In genomic region chr14:89349196-89350008, GRCh38 we compare ENCODE assay signal across 8 cellular contexts.
A peak's percentile ranks its signal among the peaks of the same experiment; 100 is the strongest.
DNase-seq lines count a peak whose midpoint lies in the region; ATAC-seq and TF ChIP-seq lines count a peak whose summit lies in the region.

No MANE protein-coding gene starts in this region.

- H3K9me3 ChIP-seq in BLaER1 (peaks cover 34% of the 10 kb centered on the region), liver (ENCODE audit: control insufficient read depth in 4 of 4, low read length in 3 of 4) (no peaks in the 10 kb centered on the region), MM.1S (replicated peaks; ENCODE audit: insufficient read depth, low read length) (no peaks in the 10 kb centered on the region)

- WGBS in liver, result 57% methylated on average over 8 of the region's 8 CpGs

- H4K20me1 ChIP-seq in BLaER1 (no peaks in the 10 kb centered on the region), MM.1S (ENCODE audit: insufficient read depth, low read length) (no peaks in the 10 kb centered on the region)

- no peaks in the 10 kb centered on the region for H3K9me2 ChIP-seq in MM.1S (replicated peaks; ENCODE audit: insufficient read depth, low read length)

- no peaks in the 10 kb centered on the region for H3F3A ChIP-seq in MM.1S (ENCODE audit: insufficient read depth, low read length)

- H3K27ac ChIP-seq in BLaER1 (peak overlapping the region; percentile 44; the same call in 1 of the 2 replicates), liver (ENCODE audit: low read depth in 1 of 2, low read length in 2 of 2) (no peak overlapping the region), MM.1S (ENCODE audit: low read length) (no peak overlapping the region)

- TF ChIP-seq RAD21 in liver (IDR thresholded peaks at IDR 0.05), result peak in 1 of 2 donors; percentile 39

- DNase-seq in NCI-H1436 (lab: John Stamatoyannopoulos, UW), result peak; percentile 91
- peak; percentile 66 for DNase-seq in amniotic epithelial cell (ENCODE audit: low read depth)
- no peak for DNase-seq in HCEC 1CT
- DNase-seq in MM.1S, result no peak

- H3K4me2 ChIP-seq in BLaER1, result peak overlapping the region; percentile 79
- no peak overlapping the region for H3K4me2 ChIP-seq in MM.1S (ENCODE audit: low read depth, low read length)

- H3K4me3 ChIP-seq in BLaER1, result no peak overlapping the region
- no peak overlapping the region for H3K4me3 ChIP-seq in liver (ENCODE audit: low read depth in 1 of 3, low read length in 3 of 3)
- H3K4me3 ChIP-seq in MM.1S (ENCODE audit: low read length), result no peak overlapping the region

- TF ChIP-seq CTCF in liver (IDR thresholded peaks at IDR 0.05; ENCODE audit: low read depth, low read length, missing input control), result no peak
- TF ChIP-seq CTCF in MM.1S (IDR thresholded peaks at IDR 0.05; ENCODE audit: low read length), result no peak

- H3K27me3 ChIP-seq in BLaER1, result no peaks in the 10 kb centered on the region
- no peaks in the 10 kb centered on the region for H3K27me3 ChIP-seq in liver (ENCODE audit: control insufficient read depth in 4 of 4, insufficient read depth in 4 of 4, low read length in 3 of 4)
- no peaks in the 10 kb centered on the region for H3K27me3 ChIP-seq in MM.1S (replicated peaks; ENCODE audit: insufficient read depth, low read length)

- peaks cover 63% of the 10 kb centered on the region for H3K36me3 ChIP-seq in BLaER1
- peaks cover 0 to 4% (median 2%) of the 10 kb centered on the region in 4 donors for H3K36me3 ChIP-seq in liver (ENCODE audit: control insufficient read depth in 4 of 4, insufficient read depth in 3 of 4, low read depth in 1 of 4, low read length in 3 of 4)
- H3K36me3 ChIP-seq in MM.1S (replicated peaks; ENCODE audit: insufficient read depth, low read length), result no peaks in the 10 kb centered on the region

- no peak overlapping the region for H2AFZ ChIP-seq in MM.1S (ENCODE audit: low read length)

- H3K9ac ChIP-seq in BLaER1 (no peak overlapping the region), liver (ENCODE audit: low read depth in 1 of 2, low read length in 2 of 2) (no peak overlapping the region), MM.1S (ENCODE audit: low read length) (no peak overlapping the region)

- no peak for ATAC-seq in HG03159 (IDR thresholded peaks at IDR 0.05; ENCODE audit: unreplicated experiment)
- ATAC-seq in HG03342 (IDR thresholded peaks at IDR 0.05; ENCODE audit: unreplicated experiment), result no peak

- H3K79me2 ChIP-seq in MM.1S (ENCODE audit: low read length), result peaks cover 30% of the 10 kb centered on the region

- H3K4me1 ChIP-seq in BLaER1 (peaks cover 54% of the 10 kb centered on the region), liver (ENCODE audit: control insufficient read depth in 4 of 4, insufficient read depth in 4 of 4, low read length in 3 of 4) (peaks cover 10 to 31% (median 25%) of the 10 kb centered on the region in 4 donors), MM.1S (ENCODE audit: low read length) (no peaks in the 10 kb centered on the region)

TF ChIP-seq in liver, 16 proteins besides CTCF, POLR2A, EP300 and RAD21:
- TF ChIP-seq HNF4A (conservative IDR thresholded peaks at IDR 0.05) (peak in 1 of 2 donors; percentile 9), FOXA2 (IDR thresholded peaks at IDR 0.05) (no peak), RXRA (IDR thresholded peaks at IDR 0.05) (no peak), GABPA (IDR thresholded peaks at IDR 0.05 in 1 of 2, conservative IDR thresholded peaks at IDR 0.05 in 1 of 2) (no peak), SP1 (IDR thresholded peaks at IDR 0.05) (peak; percentile 10), FOXA1 (IDR thresholded peaks at IDR 0.05) (no peak), JUND (IDR thresholded peaks at IDR 0.05) (no peak), YY1 (IDR thresholded peaks at IDR 0.05) (peak; percentile 60), TAF1 (conservative IDR thresholded peaks at IDR 0.05) (no peak), ATF3 (IDR thresholded peaks at IDR 0.05) (peak; percentile 94)
- TF ChIP-seq, protein P1, sequence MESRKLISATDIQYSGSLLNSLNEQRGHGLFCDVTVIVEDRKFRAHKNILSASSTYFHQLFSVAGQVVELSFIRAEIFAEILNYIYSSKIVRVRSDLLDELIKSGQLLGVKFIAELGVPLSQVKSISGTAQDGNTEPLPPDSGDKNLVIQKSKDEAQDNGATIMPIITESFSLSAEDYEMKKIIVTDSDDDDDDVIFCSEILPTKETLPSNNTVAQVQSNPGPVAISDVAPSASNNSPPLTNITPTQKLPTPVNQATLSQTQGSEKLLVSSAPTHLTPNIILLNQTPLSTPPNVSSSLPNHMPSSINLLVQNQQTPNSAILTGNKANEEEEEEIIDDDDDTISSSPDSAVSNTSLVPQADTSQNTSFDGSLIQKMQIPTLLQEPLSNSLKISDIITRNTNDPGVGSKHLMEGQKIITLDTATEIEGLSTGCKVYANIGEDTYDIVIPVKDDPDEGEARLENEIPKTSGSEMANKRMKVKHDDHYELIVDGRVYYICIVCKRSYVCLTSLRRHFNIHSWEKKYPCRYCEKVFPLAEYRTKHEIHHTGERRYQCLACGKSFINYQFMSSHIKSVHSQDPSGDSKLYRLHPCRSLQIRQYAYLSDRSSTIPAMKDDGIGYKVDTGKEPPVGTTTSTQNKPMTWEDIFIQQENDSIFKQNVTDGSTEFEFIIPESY (IDR thresholded peaks at IDR 0.05), result no peak

Comparison
In these comparisons a context has a peak if more than half of its experiments do, and no peak if none do; other contexts are left out.
1. DNase-seq: peak in NCI-H1436 (single experiment) and amniotic epithelial cell (single experiment); none in HCEC 1CT (single experiment) and MM.1S (single experiment).